In genomic region chr11:26715133-26715532, GRCh38 we compare ENCODE assay signal across 1 cellular context.
TF ChIP-seq lines count a peak whose summit lies in the region.

No MANE protein-coding gene starts in this region.

TF ChIP-seq in HEK293, 187 proteins besides CTCF, POLR2A, EP300 and RAD21 (continued from another document):
- TF ChIP-seq ZNF426 (tag by site-specific recombination; IDR thresholded peaks at IDR 0.05) (no peak), ZNF639 (tag by site-specific recombination; IDR thresholded peaks at IDR 0.05) (no peak), PBX3 (CRISPR knock-in tag; IDR thresholded peaks at IDR 0.05) (no peak), ZNF560 (tag by site-specific recombination; IDR thresholded peaks at IDR 0.05; ENCODE audit: borderline replicate concordance) (no peak), OSR2 (tag by site-specific recombination; IDR thresholded peaks at IDR 0.05) (peak; percentile 61), ZSCAN30 (tag by site-specific recombination; IDR thresholded peaks at IDR 0.05) (no peak), ZNF350 (tag by site-specific recombination; IDR thresholded peaks at IDR 0.05) (peak; percentile 71; the same call in 1 of the 2 replicates), ZFP41 (tag by site-specific recombination; IDR thresholded peaks at IDR 0.05; ENCODE audit: borderline replicate concordance) (no peak), ZSCAN16 (tag by site-specific recombination; IDR thresholded peaks at IDR 0.05) (peak; percentile 76; the same call in 1 of the 2 replicates), HIC1 (tag by site-specific recombination; IDR thresholded peaks at IDR 0.05) (no peak), ZNF239 (tag by site-specific recombination; IDR thresholded peaks at IDR 0.05) (no peak), ZNF112 (tag by site-specific recombination; IDR thresholded peaks at IDR 0.05) (0 out of 2 replicates have a peak, but pooled peaks have one; percentile 39), IKZF3 (tag by site-specific recombination; IDR thresholded peaks at IDR 0.05) (no peak), ZNF416 (tag by site-specific recombination; IDR thresholded peaks at IDR 0.05) (no peak), ZEB2 (tag by site-specific recombination; IDR thresholded peaks at IDR 0.05) (no peak), ZNF354C (tag by site-specific recombination; IDR thresholded peaks at IDR 0.05; ENCODE audit: borderline replicate concordance, low read depth) (no peak), ZNF514 (tag by site-specific recombination; IDR thresholded peaks at IDR 0.05) (no peak), ZIC2 (tag by site-specific recombination; IDR thresholded peaks at IDR 0.05) (no peak), ZNF184 (tag by site-specific recombination; IDR thresholded peaks at IDR 0.05) (no peak), GLI2 (tag by site-specific recombination; IDR thresholded peaks at IDR 0.05; ENCODE audit: borderline replicate concordance, low read depth) (no peak), EGR2 (tag by site-specific recombination; IDR thresholded peaks at IDR 0.05; ENCODE audit: low read depth) (no peak), ZFP69B (tag by site-specific recombination; IDR thresholded peaks at IDR 0.05) (no peak), GLIS2 (tag by site-specific recombination; IDR thresholded peaks at IDR 0.05) (no peak), ZBTB17 (tag by site-specific recombination; IDR thresholded peaks at IDR 0.05) (no peak), ZNF626 (tag by site-specific recombination; IDR thresholded peaks at IDR 0.05) (no peak), ZNF155 (tag by site-specific recombination; IDR thresholded peaks at IDR 0.05) (no peak)
- TF ChIP-seq, protein P1, sequence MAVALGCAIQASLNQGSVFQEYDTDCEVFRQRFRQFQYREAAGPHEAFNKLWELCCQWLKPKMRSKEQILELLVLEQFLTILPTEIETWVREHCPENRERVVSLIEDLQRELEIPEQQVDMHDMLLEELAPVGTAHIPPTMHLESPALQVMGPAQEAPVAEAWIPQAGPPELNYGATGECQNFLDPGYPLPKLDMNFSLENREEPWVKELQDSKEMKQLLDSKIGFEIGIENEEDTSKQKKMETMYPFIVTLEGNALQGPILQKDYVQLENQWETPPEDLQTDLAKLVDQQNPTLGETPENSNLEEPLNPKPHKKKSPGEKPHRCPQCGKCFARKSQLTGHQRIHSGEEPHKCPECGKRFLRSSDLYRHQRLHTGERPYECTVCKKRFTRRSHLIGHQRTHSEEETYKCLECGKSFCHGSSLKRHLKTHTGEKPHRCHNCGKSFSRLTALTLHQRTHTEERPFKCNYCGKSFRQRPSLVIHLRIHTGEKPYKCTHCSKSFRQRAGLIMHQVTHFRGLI (tag by site-specific recombination; IDR thresholded peaks at IDR 0.05), result no peak
- TF ChIP-seq, protein P2, sequence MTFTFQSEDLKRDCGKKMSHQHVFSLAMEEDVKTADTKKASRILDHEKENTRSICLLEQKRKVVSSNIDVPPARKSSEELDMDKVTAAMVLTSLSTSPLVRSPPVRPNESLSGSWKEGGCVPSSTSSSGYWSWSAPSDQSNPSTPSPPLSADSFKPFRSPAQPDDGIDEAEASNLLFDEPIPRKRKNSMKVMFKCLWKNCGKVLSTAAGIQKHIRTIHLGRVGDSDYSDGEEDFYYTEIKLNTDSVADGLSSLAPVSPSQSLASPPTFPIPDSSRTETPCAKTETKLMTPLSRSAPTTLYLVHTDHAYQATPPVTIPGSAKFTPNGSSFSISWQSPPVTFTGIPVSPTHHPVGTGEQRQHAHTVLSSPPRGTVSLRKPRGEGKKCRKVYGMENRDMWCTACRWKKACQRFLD (tag by site-specific recombination; IDR thresholded peaks at IDR 0.05), result no peak
- TF ChIP-seq, protein P3, sequence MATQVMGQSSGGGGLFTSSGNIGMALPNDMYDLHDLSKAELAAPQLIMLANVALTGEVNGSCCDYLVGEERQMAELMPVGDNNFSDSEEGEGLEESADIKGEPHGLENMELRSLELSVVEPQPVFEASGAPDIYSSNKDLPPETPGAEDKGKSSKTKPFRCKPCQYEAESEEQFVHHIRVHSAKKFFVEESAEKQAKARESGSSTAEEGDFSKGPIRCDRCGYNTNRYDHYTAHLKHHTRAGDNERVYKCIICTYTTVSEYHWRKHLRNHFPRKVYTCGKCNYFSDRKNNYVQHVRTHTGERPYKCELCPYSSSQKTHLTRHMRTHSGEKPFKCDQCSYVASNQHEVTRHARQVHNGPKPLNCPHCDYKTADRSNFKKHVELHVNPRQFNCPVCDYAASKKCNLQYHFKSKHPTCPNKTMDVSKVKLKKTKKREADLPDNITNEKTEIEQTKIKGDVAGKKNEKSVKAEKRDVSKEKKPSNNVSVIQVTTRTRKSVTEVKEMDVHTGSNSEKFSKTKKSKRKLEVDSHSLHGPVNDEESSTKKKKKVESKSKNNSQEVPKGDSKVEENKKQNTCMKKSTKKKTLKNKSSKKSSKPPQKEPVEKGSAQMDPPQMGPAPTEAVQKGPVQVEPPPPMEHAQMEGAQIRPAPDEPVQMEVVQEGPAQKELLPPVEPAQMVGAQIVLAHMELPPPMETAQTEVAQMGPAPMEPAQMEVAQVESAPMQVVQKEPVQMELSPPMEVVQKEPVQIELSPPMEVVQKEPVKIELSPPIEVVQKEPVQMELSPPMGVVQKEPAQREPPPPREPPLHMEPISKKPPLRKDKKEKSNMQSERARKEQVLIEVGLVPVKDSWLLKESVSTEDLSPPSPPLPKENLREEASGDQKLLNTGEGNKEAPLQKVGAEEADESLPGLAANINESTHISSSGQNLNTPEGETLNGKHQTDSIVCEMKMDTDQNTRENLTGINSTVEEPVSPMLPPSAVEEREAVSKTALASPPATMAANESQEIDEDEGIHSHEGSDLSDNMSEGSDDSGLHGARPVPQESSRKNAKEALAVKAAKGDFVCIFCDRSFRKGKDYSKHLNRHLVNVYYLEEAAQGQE (tag by site-specific recombination; IDR thresholded peaks at IDR 0.05), result no peak
- TF ChIP-seq, protein P4, sequence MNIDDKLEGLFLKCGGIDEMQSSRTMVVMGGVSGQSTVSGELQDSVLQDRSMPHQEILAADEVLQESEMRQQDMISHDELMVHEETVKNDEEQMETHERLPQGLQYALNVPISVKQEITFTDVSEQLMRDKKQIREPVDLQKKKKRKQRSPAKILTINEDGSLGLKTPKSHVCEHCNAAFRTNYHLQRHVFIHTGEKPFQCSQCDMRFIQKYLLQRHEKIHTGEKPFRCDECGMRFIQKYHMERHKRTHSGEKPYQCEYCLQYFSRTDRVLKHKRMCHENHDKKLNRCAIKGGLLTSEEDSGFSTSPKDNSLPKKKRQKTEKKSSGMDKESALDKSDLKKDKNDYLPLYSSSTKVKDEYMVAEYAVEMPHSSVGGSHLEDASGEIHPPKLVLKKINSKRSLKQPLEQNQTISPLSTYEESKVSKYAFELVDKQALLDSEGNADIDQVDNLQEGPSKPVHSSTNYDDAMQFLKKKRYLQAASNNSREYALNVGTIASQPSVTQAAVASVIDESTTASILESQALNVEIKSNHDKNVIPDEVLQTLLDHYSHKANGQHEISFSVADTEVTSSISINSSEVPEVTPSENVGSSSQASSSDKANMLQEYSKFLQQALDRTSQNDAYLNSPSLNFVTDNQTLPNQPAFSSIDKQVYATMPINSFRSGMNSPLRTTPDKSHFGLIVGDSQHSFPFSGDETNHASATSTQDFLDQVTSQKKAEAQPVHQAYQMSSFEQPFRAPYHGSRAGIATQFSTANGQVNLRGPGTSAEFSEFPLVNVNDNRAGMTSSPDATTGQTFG (tag by site-specific recombination; IDR thresholded peaks at IDR 0.05; ENCODE audit: borderline replicate concordance), result no peak
